8 cellular contexts compared by ENCODE assay signal in genomic region chr10:6918305-6918704, GRCh38.
DNase-seq lines count a peak whose midpoint lies in the region; ATAC-seq lines count a peak whose summit lies in the region.

No MANE protein-coding gene starts in this region.

- DNase-seq in NCI-H146 (lab: John Stamatoyannopoulos, UW) (peak; percentile 39), NCI-H146 treated with DMSO at 0.1 percent for 48 hours (lab: John Stamatoyannopoulos, UW; ENCODE audit: unreplicated experiment) (no peak), T follicular helper cell (ENCODE audit: low read depth) (peak; percentile 52), memory B cell (ENCODE audit: low spot score in 2 of 2) (peak; percentile 26 to 51), NCI-H1048 (lab: John Stamatoyannopoulos, UW) (no peak), cerebellum (ENCODE audit: low spot score) (no peak)
- DNase-seq in activated naive CD8-positive, alpha-beta T cell treated with anti-CD3 and anti-CD28 coated beads, Interleukin-2, amount 50 U/mL, for 16 hours (ENCODE audit: low read depth, low spot score): peak; percentile 39
- peak; percentile 46 to 58 for DNase-seq in stimulated activated naive CD8-positive, alpha-beta T cell treated with anti-CD3 and anti-CD28 coated beads, Interleukin-15, amount 100 ng/mL, for 72 hours

- ATAC-seq in memory B cell (ENCODE audit: low read depth): no peak
- peak; percentile 68 for ATAC-seq in stimulated activated naive CD8-positive, alpha-beta T cell treated with anti-CD3 and anti-CD28 coated beads, Interleukin-15, amount 100 ng/mL, for 72 hours

- no peaks in the 10 kb centered on the region for H3K9me3 Mint-ChIP-seq in memory B cell
- H3K9me3 Mint-ChIP-seq in stimulated activated naive CD8-positive, alpha-beta T cell treated with anti-CD3 and anti-CD28 coated beads, Interleukin-15, amount 100 ng/mL, for 72 hours: no peaks in the 10 kb centered on the region

- H3K4me3 Mint-ChIP-seq in memory B cell: no peak overlapping the region
- H3K4me3 Mint-ChIP-seq in stimulated activated naive CD8-positive, alpha-beta T cell treated with anti-CD3 and anti-CD28 coated beads, Interleukin-15, amount 100 ng/mL, for 72 hours: no peak overlapping the region

- H3K4me1 Mint-ChIP-seq in memory B cell: peaks cover 14% of the 10 kb centered on the region
- H3K4me1 Mint-ChIP-seq in stimulated activated naive CD8-positive, alpha-beta T cell treated with anti-CD3 and anti-CD28 coated beads, Interleukin-15, amount 100 ng/mL, for 72 hours: peaks cover 15% of the 10 kb centered on the region

- no peaks in the 10 kb centered on the region for H3K27me3 Mint-ChIP-seq in memory B cell
- H3K27me3 Mint-ChIP-seq in stimulated activated naive CD8-positive, alpha-beta T cell treated with anti-CD3 and anti-CD28 coated beads, Interleukin-15, amount 100 ng/mL, for 72 hours: peaks cover 8% of the 10 kb centered on the region

- H3K27ac Mint-ChIP-seq in memory B cell: no peak overlapping the region
- H3K27ac Mint-ChIP-seq in stimulated activated naive CD8-positive, alpha-beta T cell treated with anti-CD3 and anti-CD28 coated beads, Interleukin-15, amount 100 ng/mL, for 72 hours: no peak overlapping the region

- H3K36me3 Mint-ChIP-seq in memory B cell: no peaks in the 10 kb centered on the region

Comparison
In these comparisons a context has a peak if more than half of its experiments do, and no peak if none do; other contexts are left out.
1. DNase-seq: peak in NCI-H146 (single experiment), T follicular helper cell (single experiment), activated naive CD8-positive, alpha-beta T cell treated with anti-CD3 and anti-CD28 coated beads, Interleukin-2, amount 50 U/mL, for 16 hours (single experiment), memory B cell (2 of 2) and stimulated activated naive CD8-positive, alpha-beta T cell treated with anti-CD3 and anti-CD28 coated beads, Interleukin-15, amount 100 ng/mL, for 72 hours (2 of 2); none in NCI-H146 treated with DMSO at 0.1 percent for 48 hours (single experiment), NCI-H1048 (single experiment) and cerebellum (single experiment).